ENCODE assay signal across 11 cellular contexts in genomic region chr15:98914626-98915025, GRCh38.
DNase-seq lines count a peak whose midpoint lies in the region; ATAC-seq and TF ChIP-seq lines count a peak whose summit lies in the region.
"Had no signal": no experiment of that assay in that cellular context is flagged by ENCODE, and none has a peak within 500 bp of the region (broad histone marks: within the 10 kb centered on the region; RNA-seq: fewer than 3 reads in every experiment).

No MANE protein-coding gene starts in this region.

- TF ChIP-seq EP300 in gastroesophageal sphincter (IDR thresholded peaks at IDR 0.05): no peak
- TF ChIP-seq EP300 in transverse colon (IDR thresholded peaks at IDR 0.05; ENCODE audit: low read depth): no peak
- no peak for TF ChIP-seq EP300 in esophagus muscularis mucosa (IDR thresholded peaks at IDR 0.05)

- intact Hi-C loops in transverse colon (cut with DNase I; ENCODE audit: low total_unique reads) (no loop called here), esophagus muscularis mucosa (cut with DNase I) (loop anchor here (10.0 kb wide), 1 partner anchor 140 kb away; no protein-coding TSS in a partner anchor)

- peaks cover 5% of the 10 kb centered on the region for H3K4me1 Mint-ChIP-seq in activated T-helper 17 cell treated with anti-CD3 and anti-CD28 coated beads, Interleukin-2, amount 50 U/mL, for 72 hours

- TF ChIP-seq CTCF in gastroesophageal sphincter (IDR thresholded peaks at IDR 0.05) (no peak), transverse colon (IDR thresholded peaks at IDR 0.05) (no peak), esophagus muscularis mucosa (IDR thresholded peaks at IDR 0.05) (no peak)

- TF ChIP-seq POLR2A in gastroesophageal sphincter (IDR thresholded peaks at IDR 0.05) (no peak), transverse colon (IDR thresholded peaks at IDR 0.05) (no peak), esophagus muscularis mucosa (IDR thresholded peaks at IDR 0.05; ENCODE audit: low read depth) (no peak)

- ATAC-seq in activated T-helper 17 cell treated with anti-CD3 and anti-CD28 coated beads, Interleukin-2, amount 50 U/mL, for 72 hours (replicated peaks): peak; percentile 86
- ATAC-seq in gastroesophageal sphincter (peak; percentile 46), GM18502 (IDR thresholded peaks at IDR 0.05; ENCODE audit: poor library complexity, unreplicated experiment) (no peak)
- ATAC-seq: T-helper 17 cell had no signal

- H3K27me3 ChIP-seq in gastroesophageal sphincter (no peaks in the 10 kb centered on the region), transverse colon (no peaks in the 10 kb centered on the region), esophagus muscularis mucosa (no peaks in the 10 kb centered on the region)
- H3K27me3 ChIP-seq: dorsolateral prefrontal cortex, pancreas had no signal

- H3K36me3 ChIP-seq in gastroesophageal sphincter (peaks cover 0 to 97% of the 10 kb centered on the region in 2 donors), transverse colon (peaks cover 0 to 40% (median 4%) of the 10 kb centered on the region in 4 donors), esophagus muscularis mucosa (peaks cover 23 to 88% (median 79%) of the 10 kb centered on the region in 4 donors)

- H3K27me3 Mint-ChIP-seq in activated T-helper 17 cell treated with anti-CD3 and anti-CD28 coated beads, Interleukin-2, amount 50 U/mL, for 72 hours: no peaks in the 10 kb centered on the region
- H3K27me3 Mint-ChIP-seq: T-helper 17 cell had no signal

- no peak overlapping the region for H3K4me3 Mint-ChIP-seq in activated T-helper 17 cell treated with anti-CD3 and anti-CD28 coated beads, Interleukin-2, amount 50 U/mL, for 72 hours
- H3K4me3 Mint-ChIP-seq: T-helper 17 cell had no signal

- H3K36me3 Mint-ChIP-seq in activated T-helper 17 cell treated with anti-CD3 and anti-CD28 coated beads, Interleukin-2, amount 50 U/mL, for 72 hours (ENCODE audit: low read depth): peaks cover 75% of the 10 kb centered on the region

- 56 to 65% methylated on average over 7 of the region's 7 CpGs for WGBS in gastroesophageal sphincter (ENCODE audit: low coverage in 1 of 2), 2 donors
- WGBS in transverse colon (ENCODE audit: low coverage in 1 of 2), 2 donors: 71 to 72% methylated on average over 6 to 7 of the region's 7 CpGs
- WGBS in esophagus muscularis mucosa: 46% methylated on average over 7 of the region's 7 CpGs

- H3K27ac ChIP-seq in gastroesophageal sphincter (peak overlapping the region in 1 of 4 donors; percentile 0), transverse colon (peak overlapping the region in 3 of 4 donors; percentile 31 to 61 (median 42)), esophagus muscularis mucosa (replicated peaks in 1 of 4) (peak overlapping the region in 1 of 4 donors; percentile 17)

- H3K4me3 ChIP-seq in gastroesophageal sphincter (no peak overlapping the region), transverse colon (no peak overlapping the region), esophagus muscularis mucosa (no peak overlapping the region)
- H3K4me3 ChIP-seq: dorsolateral prefrontal cortex, pancreas had no signal

- no peaks in the 10 kb centered on the region for H3K9me3 ChIP-seq in gastroesophageal sphincter
- H3K9me3 ChIP-seq in transverse colon: no peaks in the 10 kb centered on the region
- H3K9me3 ChIP-seq in esophagus muscularis mucosa: no peaks in the 10 kb centered on the region
- H3K9me3 ChIP-seq: pancreas had no signal

- H3K4me1 ChIP-seq in gastroesophageal sphincter (peaks cover 0 to 14% (median 0%) of the 10 kb centered on the region in 3 donors), transverse colon (peaks cover 5 to 17% (median 15%) of the 10 kb centered on the region in 4 donors), esophagus muscularis mucosa (peaks cover 15 to 20% (median 18%) of the 10 kb centered on the region in 4 donors)

- in situ Hi-C loops in transverse colon (cut with MboI; ENCODE audit: low pct_ligation_motif_present in 1 of 4, low pct_unique_long_range_greater_than_20kb in 1 of 4, low sequenced_read_pairs in 3 of 4): no loop called here

- DNase-seq in HCEC 1CT (peak; percentile 97), transverse colon (no peak), COLO668 (lab: John Stamatoyannopoulos, UW; ENCODE audit: unreplicated experiment) (no peak), esophagus muscularis mucosa (ENCODE audit: extremely low spot score) (no peak)
- DNase-seq: dorsolateral prefrontal cortex, NCI-H524, T-helper 17 cell had no signal

- H3K27ac Mint-ChIP-seq in activated T-helper 17 cell treated with anti-CD3 and anti-CD28 coated beads, Interleukin-2, amount 50 U/mL, for 72 hours: peak overlapping the region; percentile 23

- H3K9me3 Mint-ChIP-seq in activated T-helper 17 cell treated with anti-CD3 and anti-CD28 coated beads, Interleukin-2, amount 50 U/mL, for 72 hours: no peaks in the 10 kb centered on the region
